In genomic region chr3:178384302-178384939, GRCh38 we compare ENCODE assay signal across 15 cellular contexts.
DNase-seq lines count a peak whose midpoint lies in the region; ATAC-seq and TF ChIP-seq lines count a peak whose summit lies in the region.
"Had no signal": no experiment of that assay in that cellular context is flagged by ENCODE, and none has a peak within 500 bp of the region (broad histone marks: within the 10 kb centered on the region; RNA-seq: fewer than 3 reads in every experiment).

No MANE protein-coding gene starts in this region.

- H3K4me3 ChIP-seq in GM23248 (no peak overlapping the region), ascending aorta (no peak overlapping the region), heart right ventricle (peak overlapping the region in 2 of 10 donors; percentile 2 to 28), prostate gland (peak overlapping the region in 1 of 2 donors; percentile 1), endodermal cell (ENCODE audit: low read length) (no peak overlapping the region), left lung (no peak overlapping the region)
- H3K4me3 ChIP-seq: skin epidermis had no signal

- H3K4me3 Mint-ChIP-seq in endodermal cell: no peak overlapping the region
- H3K4me3 Mint-ChIP-seq: activated naive CD8-positive, alpha-beta T cell treated with anti-CD3 and anti-CD28 coated beads, Interleukin-2, amount 10 ng/mL, durations not matched to agents 7 days and 5 days; CD14-positive monocyte; T-helper 1 cell treated with Interleukin-12 subunit alpha and Interleukin-12 subunit beta and Interleukin-4 antibody, amounts not matched to agents 30 μg/mL and 1 μg/mL, for 36 hours had no signal

- peaks cover 6% of the 10 kb centered on the region for H3K4me1 Mint-ChIP-seq in endodermal cell
- H3K4me1 Mint-ChIP-seq: activated naive CD8-positive, alpha-beta T cell treated with anti-CD3 and anti-CD28 coated beads, Interleukin-2, amount 10 ng/mL, durations not matched to agents 7 days and 5 days; CD14-positive monocyte had no signal

- H3K9me3 ChIP-seq in GM23248 (ENCODE audit: low read depth) (no peaks in the 10 kb centered on the region), ascending aorta (no peaks in the 10 kb centered on the region), heart right ventricle (no peaks in the 10 kb centered on the region), prostate gland (no peaks in the 10 kb centered on the region), endodermal cell (ENCODE audit: control insufficient read depth, low read length) (no peaks in the 10 kb centered on the region), left lung (no peaks in the 10 kb centered on the region)

- no peaks in the 10 kb centered on the region for H3K27me3 Mint-ChIP-seq in endodermal cell (ENCODE audit: insufficient read depth)

- H3F3A ChIP-seq in GM23248 (ENCODE audit: insufficient read depth): peaks cover 18% of the 10 kb centered on the region

- no peak for TF ChIP-seq POLR2A in prostate gland (IDR thresholded peaks at IDR 0.05)

- H4K20me1 ChIP-seq in GM23248 (ENCODE audit: insufficient read depth): no peaks in the 10 kb centered on the region

- no peaks in the 10 kb centered on the region for H3K79me2 ChIP-seq in GM23248 (ENCODE audit: insufficient read depth)

- in situ Hi-C loops in GM23248 (cut with MboI): no loop called here

- DNase-seq in GM23248 (peak; percentile 30), ascending aorta (ENCODE audit: low spot score in 2 of 2) (no peak), heart right ventricle (no peak), prostate gland (ENCODE audit: low spot score) (no peak), middle frontal gyrus (ENCODE audit: extremely low spot score, low spot score) (no peak), OCI-M2 (lab: John Stamatoyannopoulos, UW; ENCODE audit: unreplicated experiment) (no peak), endodermal cell (no peak), left lung (no peak)
- DNase-seq: activated naive CD8-positive, alpha-beta T cell treated with anti-CD3 and anti-CD28 coated beads, Interleukin-2, amount 10 ng/mL, durations not matched to agents 7 days and 5 days; kidney had no signal

- no peaks in the 10 kb centered on the region for H3K9me2 ChIP-seq in GM23248 (ENCODE audit: insufficient read depth)

- H3K9ac ChIP-seq in GM23248 (no peak overlapping the region), endodermal cell (ENCODE audit: extremely low read depth, low read length, poor library complexity, severe bottlenecking) (no peak overlapping the region)

- H3K4me1 ChIP-seq in GM23248 (ENCODE audit: insufficient read depth) (peaks cover 43% of the 10 kb centered on the region), ascending aorta (peaks cover 3 to 17% of the 10 kb centered on the region in 2 donors), heart right ventricle (peaks cover 7 to 41% (median 30%) of the 10 kb centered on the region in 9 donors), prostate gland (replicated peaks) (no peaks in the 10 kb centered on the region), endodermal cell (ENCODE audit: control insufficient read depth, insufficient read depth, low read length) (no peaks in the 10 kb centered on the region), left lung (peaks cover 0 to 9% of the 10 kb centered on the region in 2 donors)

- ATAC-seq in heart right ventricle (peak in 7 of 8 donors; percentile 34 to 89 (median 70)), left lung (no peak)

- no peak overlapping the region for H3K27ac ChIP-seq in GM23248
- peak overlapping the region; percentile 43 for H3K27ac ChIP-seq in ascending aorta
- peak overlapping the region in 9 of 10 donors; percentile 20 to 78 (median 63) for H3K27ac ChIP-seq in heart right ventricle
- H3K27ac ChIP-seq in prostate gland: peak overlapping the region; percentile 38 to 47
- no peak overlapping the region for H3K27ac ChIP-seq in endodermal cell (ENCODE audit: low read depth, low read length)
- H3K27ac ChIP-seq in left lung: peak overlapping the region in 1 of 2 donors; percentile 41
- H3K27ac ChIP-seq: epithelial cell of prostate, HL-60, skin epidermis had no signal

- no peak for TF ChIP-seq CTCF in ascending aorta (IDR thresholded peaks at IDR 0.05)
- TF ChIP-seq CTCF in heart right ventricle (IDR thresholded peaks at IDR 0.05): peak in 3 of 9 donors; percentile 35 to 47 (median 43)
- peak in 1 of 4 experiments; percentile 18 for TF ChIP-seq CTCF in prostate gland (IDR thresholded peaks at IDR 0.05)
- TF ChIP-seq CTCF in endodermal cell (conservative IDR thresholded peaks at IDR 0.05): no peak
- no peak for TF ChIP-seq CTCF in left lung (IDR thresholded peaks at IDR 0.05)

- H2AFZ ChIP-seq in GM23248: peak overlapping the region; percentile 12; the same call in 1 of the 2 replicates

- H3K27me3 ChIP-seq in GM23248 (replicated peaks; ENCODE audit: insufficient read depth): no peaks in the 10 kb centered on the region
- H3K27me3 ChIP-seq in ascending aorta: no peaks in the 10 kb centered on the region
- H3K27me3 ChIP-seq in heart right ventricle: no peaks in the 10 kb centered on the region
- H3K27me3 ChIP-seq in prostate gland (replicated peaks; ENCODE audit: insufficient read depth): no peaks in the 10 kb centered on the region
- no peaks in the 10 kb centered on the region for H3K27me3 ChIP-seq in endodermal cell (ENCODE audit: control insufficient read depth, insufficient read depth, low read length, poor library complexity, severe bottlenecking)
- no peaks in the 10 kb centered on the region for H3K27me3 ChIP-seq in left lung

- H3K36me3 Mint-ChIP-seq in endodermal cell (ENCODE audit: low read depth): no peaks in the 10 kb centered on the region
- H3K36me3 Mint-ChIP-seq: activated naive CD8-positive, alpha-beta T cell treated with anti-CD3 and anti-CD28 coated beads, Interleukin-2, amount 10 ng/mL, durations not matched to agents 7 days and 5 days; CD14-positive monocyte had no signal

- WGBS in GM23248 (ENCODE audit: low coverage in 1 of 2, low lambda C conversion rate in 2 of 2, missing lambda C conversion rate in 2 of 2), 2 experiments: 40 to 42% methylated on average over 6 of the region's 6 CpGs
- 29 to 34% methylated on average over 6 of the region's 6 CpGs for WGBS in heart right ventricle, 2 donors
- WGBS in prostate gland: 41% methylated on average over 6 of the region's 6 CpGs
- 86 to 89% methylated on average over 4 to 6 of the region's 6 CpGs for WGBS in endodermal cell (ENCODE audit: insufficient coverage in 1 of 2, insufficient read length in 1 of 2), 2 experiments

- no peaks in the 10 kb centered on the region for H3K9me3 Mint-ChIP-seq in endodermal cell
- H3K9me3 Mint-ChIP-seq: activated naive CD8-positive, alpha-beta T cell treated with anti-CD3 and anti-CD28 coated beads, Interleukin-2, amount 10 ng/mL, durations not matched to agents 7 days and 5 days; CD14-positive monocyte; T-helper 1 cell treated with Interleukin-12 subunit alpha and Interleukin-12 subunit beta and Interleukin-4 antibody, amounts not matched to agents 30 μg/mL and 1 μg/mL, for 36 hours had no signal

- H3K36me3 ChIP-seq in GM23248 (ENCODE audit: low read depth) (no peaks in the 10 kb centered on the region), ascending aorta (no peaks in the 10 kb centered on the region), heart right ventricle (no peaks in the 10 kb centered on the region), prostate gland (no peaks in the 10 kb centered on the region), endodermal cell (ENCODE audit: control insufficient read depth, insufficient read depth, low read length) (no peaks in the 10 kb centered on the region), left lung (no peaks in the 10 kb centered on the region)

- intact Hi-C loops in ascending aorta (cut with DNase I): loop anchor here (2.0 to 10.0 kb wide), 3 partner anchors 1187 to 1430 kb away; partner anchors contain the start of gene TBL1XR1
- intact Hi-C loops in heart right ventricle (cut with DNase I): loop anchor here in 8 of 10 donors (2.0 to 10.0 kb wide), 11 partner anchors 62 to 1870 kb away; partner anchors contain the start of gene TBL1XR1 (in 1 of the 8)
- intact Hi-C loops in prostate gland (cut with DNase I): loop anchor here (10.0 kb wide), 2 partner anchors 1030 to 1330 kb away; no protein-coding TSS in a partner anchor
- intact Hi-C loops in left lung (cut with DNase I): no loop called here

- no peak overlapping the region for H3K27ac Mint-ChIP-seq in endodermal cell
- H3K27ac Mint-ChIP-seq: activated naive CD8-positive, alpha-beta T cell treated with anti-CD3 and anti-CD28 coated beads, Interleukin-2, amount 10 ng/mL, durations not matched to agents 7 days and 5 days; CD14-positive monocyte; T-helper 1 cell treated with Interleukin-12 subunit alpha and Interleukin-12 subunit beta and Interleukin-4 antibody, amounts not matched to agents 30 μg/mL and 1 μg/mL, for 36 hours had no signal

- H3K4me2 ChIP-seq in GM23248 (ENCODE audit: unreplicated experiment): peak overlapping the region; percentile 33

Comparison
In these comparisons a context has a peak if more than half of its experiments do, and no peak if none do; other contexts are left out.
1. H3K27ac ChIP-seq: peak in ascending aorta (2 of 2), heart right ventricle (9 of 10) and prostate gland (2 of 2); none in GM23248 (single experiment) and endodermal cell (single experiment).
2. intact Hi-C loops: an anchor here in ascending aorta (2.0 to 10.0 kb wide), heart right ventricle (2.0 to 10.0 kb wide) and prostate gland (10.0 kb wide); none called in left lung.